In the genomic region with DNA sequence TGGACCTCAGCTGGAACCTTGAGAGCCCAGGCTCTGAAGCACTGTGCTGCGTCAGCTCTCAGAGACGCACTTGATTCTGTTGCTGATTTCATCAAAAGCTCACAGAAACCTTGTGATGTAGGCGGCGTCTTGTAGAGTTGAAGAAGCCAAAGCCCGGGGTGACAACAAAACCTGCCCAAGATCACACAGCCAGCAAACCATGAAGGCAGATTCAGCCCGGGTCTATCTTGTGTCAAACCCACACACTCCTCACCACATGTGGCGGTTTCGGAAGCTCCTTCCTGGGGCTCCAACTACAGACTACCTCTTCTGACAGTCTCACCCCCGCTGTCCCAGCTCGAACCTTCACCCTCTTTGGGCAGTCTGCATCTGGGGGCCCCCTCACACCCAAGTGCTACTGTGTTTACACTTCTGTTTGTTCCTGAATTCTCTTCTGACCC, we compare ENCODE assay signal across 1 cellular context.
A peak's percentile ranks its signal among the peaks of the same experiment; 100 is the strongest.
TF ChIP-seq lines count a peak whose summit lies in the region.

No MANE protein-coding gene starts in this region.

TF ChIP-seq in K562, 482 proteins besides CTCF, POLR2A, EP300 and RAD21 (continued from another document and continues in another):
- TF ChIP-seq ZNF134 (CRISPR knock-in tag; conservative IDR thresholded peaks at IDR 0.05) (no peak), PML (IDR thresholded peaks at IDR 0.05; ENCODE audit: low read length) (no peak), RHOXF2B (CRISPR knock-in tag; conservative IDR thresholded peaks at IDR 0.05) (0 out of 2 replicates have a peak, but pooled peaks have one; percentile 62), RCOR1 (IDR thresholded peaks at IDR 0.05; ENCODE audit: borderline replicate concordance in 1 of 2, low read depth in 2 of 2, low read length in 2 of 2) (peak in 1 of 2 experiments; percentile 11; a peak in 1 of 4 replicates), ZNF592 (IDR thresholded peaks at IDR 0.05) (peak; percentile 87; the same call in 1 of the 2 replicates), JUND (IDR thresholded peaks at IDR 0.05; ENCODE audit: borderline replicate concordance, low read depth, low read length) (peak; percentile 67), JUND (tag; IDR thresholded peaks at IDR 0.05; ENCODE audit: borderline replicate concordance, low read depth, low read length) (peak; percentile 48; the same call in 1 of the 3 replicates), RNF2 (IDR thresholded peaks at IDR 0.05) (no peak), RBFOX2 (IDR thresholded peaks at IDR 0.05; ENCODE audit: low read depth, low read length) (peak; percentile 43), ZNF766 (CRISPR knock-in tag; conservative IDR thresholded peaks at IDR 0.05) (0 out of 2 replicates have a peak, but pooled peaks have one; percentile 61), ZNF699 (CRISPR knock-in tag; IDR thresholded peaks at IDR 0.05; ENCODE audit: insufficient replicate concordance) (no peak), ATF2 (CRISPR knock-in tag; IDR thresholded peaks at IDR 0.05) (no peak), PRDM10 (IDR thresholded peaks at IDR 0.05; ENCODE audit: partially characterized antibody) (peak; percentile 95), TBP (optimal IDR thresholded peaks at IDR 0.05; ENCODE audit: low read depth, low read length) (peak; percentile 23), MAFF (IDR thresholded peaks at IDR 0.05; ENCODE audit: low read length) (peak; percentile 43; the same call in 1 of the 2 replicates), MECOM (CRISPR knock-in tag; IDR thresholded peaks at IDR 0.05) (0 out of 2 replicates have a peak, but pooled peaks have one; percentile 60), C11orf30 (IDR thresholded peaks at IDR 0.05; ENCODE audit: low read depth) (peak; percentile 82), ZC3H11A (IDR thresholded peaks at IDR 0.05; ENCODE audit: low read depth, low read length) (no peak), SMAD1 (IDR thresholded peaks at IDR 0.05; ENCODE audit: low read depth, low read length, partially characterized antibody) (peak; percentile 7), CXXC5 (CRISPR knock-in tag; IDR thresholded peaks at IDR 0.05) (peak; percentile 80), MITF (IDR thresholded peaks at IDR 0.05) (peak; percentile 51; the same call in 1 of the 2 replicates), ZBTB17 (CRISPR knock-in tag; IDR thresholded peaks at IDR 0.05) (0 out of 2 replicates have a peak, but pooled peaks have one; percentile 1), PPARD (CRISPR knock-in tag; IDR thresholded peaks at IDR 0.05) (no peak), E2F3 (CRISPR knock-in tag; IDR thresholded peaks at IDR 0.05) (no peak), ASH1L (IDR thresholded peaks at IDR 0.05; ENCODE audit: borderline replicate concordance, low read depth, partially characterized antibody) (no peak), AFF4 (CRISPR knock-in tag; IDR thresholded peaks at IDR 0.05) (no peak), FOXK2 (conservative IDR thresholded peaks at IDR 0.05 in 1 of 2, IDR thresholded peaks at IDR 0.05 in 1 of 2; ENCODE audit: low read depth in 2 of 2) (peak in 1 of 2 experiments; percentile 53; a peak in 1 of 4 replicates), THRA (IDR thresholded peaks at IDR 0.05) (no peak), ATF1 (CRISPR knock-in tag; IDR thresholded peaks at IDR 0.05) (no peak), ATF1 (tag; IDR thresholded peaks at IDR 0.05) (peak; percentile 62)
- TF ChIP-seq, protein P1, sequence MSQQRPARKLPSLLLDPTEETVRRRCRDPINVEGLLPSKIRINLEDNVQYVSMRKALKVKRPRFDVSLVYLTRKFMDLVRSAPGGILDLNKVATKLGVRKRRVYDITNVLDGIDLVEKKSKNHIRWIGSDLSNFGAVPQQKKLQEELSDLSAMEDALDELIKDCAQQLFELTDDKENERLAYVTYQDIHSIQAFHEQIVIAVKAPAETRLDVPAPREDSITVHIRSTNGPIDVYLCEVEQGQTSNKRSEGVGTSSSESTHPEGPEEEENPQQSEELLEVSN (IDR thresholded peaks at IDR 0.05; ENCODE audit: borderline replicate concordance in 1 of 2, extremely low read depth in 1 of 2, insufficient read depth in 1 of 2, insufficient read length in 1 of 2, low read depth in 1 of 2, low read length in 1 of 2, poor library complexity in 1 of 2, severe bottlenecking in 1 of 2) = peak in 1 of 2 experiments; percentile 39
- TF ChIP-seq, protein P2, sequence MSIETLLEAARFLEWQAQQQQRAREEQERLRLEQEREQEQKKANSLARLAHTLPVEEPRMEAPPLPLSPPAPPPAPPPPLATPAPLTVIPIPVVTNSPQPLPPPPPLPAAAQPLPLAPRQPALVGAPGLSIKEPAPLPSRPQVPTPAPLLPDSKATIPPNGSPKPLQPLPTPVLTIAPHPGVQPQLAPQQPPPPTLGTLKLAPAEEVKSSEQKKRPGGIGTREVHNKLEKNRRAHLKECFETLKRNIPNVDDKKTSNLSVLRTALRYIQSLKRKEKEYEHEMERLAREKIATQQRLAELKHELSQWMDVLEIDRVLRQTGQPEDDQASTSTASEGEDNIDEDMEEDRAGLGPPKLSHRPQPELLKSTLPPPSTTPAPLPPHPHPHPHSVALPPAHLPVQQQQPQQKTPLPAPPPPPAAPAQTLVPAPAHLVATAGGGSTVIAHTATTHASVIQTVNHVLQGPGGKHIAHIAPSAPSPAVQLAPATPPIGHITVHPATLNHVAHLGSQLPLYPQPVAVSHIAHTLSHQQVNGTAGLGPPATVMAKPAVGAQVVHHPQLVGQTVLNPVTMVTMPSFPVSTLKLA (conservative IDR thresholded peaks at IDR 0.05) = 0 out of 4 replicates have a peak, but pooled peaks of 1 of the 2 experiments have one; percentile 6
